Comparison of ENCODE assay signal across 1 cellular context in genomic region chr19:5789886-5790572, GRCh38.
A peak's percentile ranks its signal among the peaks of the same experiment; 100 is the strongest.
TF ChIP-seq lines count a peak whose summit lies in the region.

No MANE protein-coding gene starts in this region.

TF ChIP-seq in K562, 482 proteins besides CTCF, POLR2A, EP300 and RAD21:
- peak; percentile 55 for TF ChIP-seq RBM25 (IDR thresholded peaks at IDR 0.05; ENCODE audit: low read depth, low read length, severe bottlenecking)
- TF ChIP-seq ZNF589 (CRISPR knock-in tag; IDR thresholded peaks at IDR 0.05; ENCODE audit: low read depth), result 0 out of 2 replicates have a peak, but pooled peaks have one; percentile 25
- TF ChIP-seq BCOR (IDR thresholded peaks at IDR 0.05), result peak; percentile 66
- no peak for TF ChIP-seq BRCA1 (IDR thresholded peaks at IDR 0.05)
- TF ChIP-seq BRCA1 (CRISPR knock-in tag; IDR thresholded peaks at IDR 0.05), result 0 out of 2 replicates have a peak, but pooled peaks have one; percentile 81
- peak; percentile 82 for TF ChIP-seq RBM39 (optimal IDR thresholded peaks at IDR 0.05; ENCODE audit: low read depth, low read length)
- no peak for TF ChIP-seq ZSCAN32 (CRISPR knock-in tag; IDR thresholded peaks at IDR 0.05)
